Comparison of ENCODE assay signal across 9 cellular contexts in the genomic region with DNA sequence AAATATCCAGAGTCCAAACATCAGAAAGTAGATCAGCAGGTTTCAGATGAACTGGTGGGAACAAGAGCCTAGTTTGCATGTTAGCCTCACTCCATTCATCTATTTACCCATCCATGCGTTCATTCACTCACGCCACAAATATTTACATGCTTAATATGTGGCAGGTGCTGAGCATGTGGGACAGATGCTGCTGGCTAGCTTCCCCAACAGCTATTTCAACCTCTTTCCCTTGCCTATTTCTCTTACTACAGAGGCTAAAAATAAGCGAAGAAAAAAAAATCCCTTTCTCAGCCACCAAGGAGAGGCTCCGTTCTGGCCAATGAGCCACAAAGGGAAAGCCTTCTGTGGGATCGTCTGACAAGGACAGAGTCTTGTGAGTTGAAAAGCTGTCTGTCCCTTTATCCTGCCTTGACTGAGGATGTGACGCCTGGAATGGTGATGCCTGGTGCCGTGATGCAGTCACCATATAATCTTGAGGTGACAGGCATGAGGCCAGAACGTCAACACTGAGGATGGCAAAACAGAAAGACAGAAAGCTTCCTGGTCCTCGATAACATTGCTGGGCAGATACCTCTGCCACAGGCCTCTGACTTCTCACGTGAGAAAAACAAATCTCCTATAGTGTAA.
A peak's percentile ranks its signal among the peaks of the same experiment; 100 is the strongest.
DNase-seq lines count a peak whose midpoint lies in the region; ATAC-seq, FAIRE-seq and TF ChIP-seq lines count a peak whose summit lies in the region.
"Had no signal": no experiment of that assay in that cellular context is flagged by ENCODE, and none has a peak within 500 bp of the region (broad histone marks: within the 10 kb centered on the region; RNA-seq: fewer than 3 reads in every experiment).

No MANE protein-coding gene starts in this region.

- peak overlapping the region in 2 of 3 donors; percentile 15 to 28 for H3K9ac ChIP-seq in skeletal muscle tissue (ENCODE audit: low read depth in 1 of 3, low read length in 3 of 3)

- peaks cover 3 to 13% (median 11%) of the 10 kb centered on the region in 3 donors for H3K4me1 ChIP-seq in skeletal muscle tissue (ENCODE audit: control insufficient read depth in 3 of 3, insufficient read depth in 3 of 3, low read length in 3 of 3)
- H3K4me1 ChIP-seq in small intestine (ENCODE audit: control insufficient read depth in 2 of 2, insufficient read depth in 1 of 2, low read depth in 1 of 2, low read length in 1 of 2) = no peaks in the 10 kb centered on the region

- H3K27me3 ChIP-seq in skeletal muscle tissue (ENCODE audit: control insufficient read depth in 3 of 3, insufficient read depth in 3 of 3, low read length in 3 of 3) (no peaks in the 10 kb centered on the region), small intestine (ENCODE audit: control insufficient read depth in 2 of 2, insufficient read depth in 2 of 2, low read length in 2 of 2) (no peaks in the 10 kb centered on the region), brain microvascular endothelial cell (replicated peaks) (no peaks in the 10 kb centered on the region)

- whole genome bisulfite sequencing in small intestine, 3 donors = 76 to 83% (median 80%) methylated on average over 10 of the region's 10 CpGs

- in situ Hi-C loops in brain microvascular endothelial cell (cut with HindIII; ENCODE audit: low pct_ligation_motif_present, low sequenced_read_pairs) = no loop called here

- peak overlapping the region in 1 of 3 donors; percentile 24 for H3K4me3 ChIP-seq in skeletal muscle tissue (ENCODE audit: low read length in 3 of 3)
- H3K4me3 ChIP-seq in small intestine (ENCODE audit: low read depth in 1 of 2, low read length in 2 of 2) = no peak overlapping the region
- no peak overlapping the region for H3K4me3 ChIP-seq in brain microvascular endothelial cell (ENCODE audit: low read depth, low read length)

- peak; percentile 6 for DNase-seq in NCI-H82 treated with DMSO at 0.1 percent for 48 hours (lab: John Stamatoyannopoulos, UW; ENCODE audit: unreplicated experiment)
- DNase-seq in NCI-H82 (lab: John Stamatoyannopoulos, UW) = no peak
- DNase-seq in NCI-H526 (lab: John Stamatoyannopoulos, UW) = peak; percentile 91 to 95
- no peak for DNase-seq in small intestine
- no peak for DNase-seq in activated CD8-positive, alpha-beta memory T cell treated with anti-CD3 and anti-CD28 coated beads, Interleukin-2, amount 50 U/mL, for 4 hours
- no peak for DNase-seq in brain microvascular endothelial cell
- DNase-seq: naive B cell had no signal

- ATAC-seq in HG03039 (IDR thresholded peaks at IDR 0.05; ENCODE audit: unreplicated experiment) = peak; percentile 84

- peak overlapping the region; percentile 32 for H3K27ac ChIP-seq in skeletal muscle tissue (ENCODE audit: low read depth, low read length)
- H3K27ac ChIP-seq in small intestine (ENCODE audit: low read depth in 1 of 2, low read length in 1 of 2) = no peak overlapping the region
- no peak overlapping the region for H3K27ac ChIP-seq in brain microvascular endothelial cell

- no peak for TF ChIP-seq CTCF in brain microvascular endothelial cell (IDR thresholded peaks at IDR 0.05; ENCODE audit: low read depth, low read length, missing control alignments)

- no peaks in the 10 kb centered on the region for H3K9me3 ChIP-seq in skeletal muscle tissue (ENCODE audit: control insufficient read depth in 3 of 3, low read length in 3 of 3)
- no peaks in the 10 kb centered on the region for H3K9me3 ChIP-seq in small intestine (ENCODE audit: control insufficient read depth, low read depth)

- peaks cover 0 to 4% (median 0%) of the 10 kb centered on the region in 3 donors for H3K36me3 ChIP-seq in skeletal muscle tissue (ENCODE audit: control insufficient read depth in 3 of 3, insufficient read depth in 3 of 3, low read length in 3 of 3)
- no peaks in the 10 kb centered on the region for H3K36me3 ChIP-seq in small intestine (ENCODE audit: control insufficient read depth in 2 of 2, insufficient read depth in 2 of 2, low read length in 2 of 2)
- no peaks in the 10 kb centered on the region for H3K36me3 ChIP-seq in brain microvascular endothelial cell (replicated peaks)

- no peak for FAIRE-seq in small intestine (lab: Jason Lieb, UNC)

Comparison
In these comparisons a context has a peak if more than half of its experiments do, and no peak if none do; other contexts are left out.
1. DNase-seq: peak in NCI-H82 treated with DMSO at 0.1 percent for 48 hours (single experiment) and NCI-H526 (2 of 2); none in NCI-H82 (single experiment), small intestine (single experiment), activated CD8-positive, alpha-beta memory T cell treated with anti-CD3 and anti-CD28 coated beads, Interleukin-2, amount 50 U/mL, for 4 hours (single experiment) and brain microvascular endothelial cell (single experiment).